In the genomic region with DNA sequence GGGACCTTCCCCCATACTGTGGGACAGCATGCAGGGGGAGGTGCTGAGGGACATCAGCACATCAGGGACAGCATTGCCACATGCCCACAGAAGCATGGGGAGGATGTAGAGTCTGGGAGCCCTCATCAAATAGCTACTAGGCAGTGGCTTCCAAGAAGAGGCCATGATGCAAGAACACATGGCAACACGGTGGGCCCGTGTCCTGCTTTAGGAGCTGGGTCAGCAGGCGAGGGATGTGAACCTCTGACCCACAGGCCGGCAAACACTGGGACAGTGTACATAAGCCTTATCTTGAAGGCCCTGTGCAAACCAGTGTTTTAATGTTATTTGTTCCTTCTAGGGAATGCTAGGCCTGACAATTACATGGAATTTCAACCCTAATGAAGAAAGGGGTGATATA, we compare ENCODE assay signal across 10 cellular contexts.
"Had no signal": no experiment of that assay in that cellular context is flagged by ENCODE, and none has a peak within 500 bp of the region (broad histone marks: within the 10 kb centered on the region; RNA-seq: fewer than 3 reads in every experiment).

No MANE protein-coding gene starts in this region.

- H3K9ac ChIP-seq: GM23248 had no signal

- H3K4me3 ChIP-seq: GM23248, HAP-1, K562 had no signal

- H2AFZ ChIP-seq: GM23248 had no signal

- H3K4me1 ChIP-seq: HAP-1 had no signal

- FAIRE-seq: K562 had no signal

- H3K27ac Mint-ChIP-seq: HFFc6 had no signal

- H3K4me3 Mint-ChIP-seq: HFFc6 had no signal

- H3K9me3 ChIP-seq: HAP-1 had no signal

- ATAC-seq: HCT116, K562 had no signal

- H3K36me3 ChIP-seq: HAP-1 had no signal

- H3K9me3 Mint-ChIP-seq: HFFc6 had no signal

- DNase-seq: GM23248, GOT3, H7, HFFc6, IMR-90, KG1 had no signal

- H3K27ac ChIP-seq: GM23248, HL-60 had no signal
